Comparison of ENCODE assay signal across 1 cellular context in the genomic region with DNA sequence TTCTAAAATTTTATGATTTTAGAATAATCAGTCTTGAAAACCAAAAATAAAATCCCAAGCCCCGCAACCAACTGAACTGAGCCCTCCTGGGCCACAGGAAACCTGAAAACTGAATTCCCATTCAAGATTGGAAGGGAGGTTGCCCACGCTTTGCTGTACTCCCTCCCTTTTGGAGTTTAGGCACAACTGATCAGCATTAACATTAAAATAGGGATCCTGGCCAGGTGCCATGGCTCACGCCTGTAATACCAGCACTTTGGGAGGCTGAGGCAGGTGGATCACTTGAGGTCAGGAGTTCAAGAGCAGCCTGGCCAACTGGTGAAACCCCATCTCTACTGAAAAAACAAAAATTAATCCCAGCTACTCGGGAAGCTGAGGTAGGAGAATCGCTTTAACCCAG.
TF ChIP-seq lines count a peak whose summit lies in the region.

No MANE protein-coding gene starts in this region.

TF ChIP-seq in GM23338, 12 proteins besides CTCF, POLR2A, EP300 and RAD21 (continued from another document):
- TF ChIP-seq, protein P1, sequence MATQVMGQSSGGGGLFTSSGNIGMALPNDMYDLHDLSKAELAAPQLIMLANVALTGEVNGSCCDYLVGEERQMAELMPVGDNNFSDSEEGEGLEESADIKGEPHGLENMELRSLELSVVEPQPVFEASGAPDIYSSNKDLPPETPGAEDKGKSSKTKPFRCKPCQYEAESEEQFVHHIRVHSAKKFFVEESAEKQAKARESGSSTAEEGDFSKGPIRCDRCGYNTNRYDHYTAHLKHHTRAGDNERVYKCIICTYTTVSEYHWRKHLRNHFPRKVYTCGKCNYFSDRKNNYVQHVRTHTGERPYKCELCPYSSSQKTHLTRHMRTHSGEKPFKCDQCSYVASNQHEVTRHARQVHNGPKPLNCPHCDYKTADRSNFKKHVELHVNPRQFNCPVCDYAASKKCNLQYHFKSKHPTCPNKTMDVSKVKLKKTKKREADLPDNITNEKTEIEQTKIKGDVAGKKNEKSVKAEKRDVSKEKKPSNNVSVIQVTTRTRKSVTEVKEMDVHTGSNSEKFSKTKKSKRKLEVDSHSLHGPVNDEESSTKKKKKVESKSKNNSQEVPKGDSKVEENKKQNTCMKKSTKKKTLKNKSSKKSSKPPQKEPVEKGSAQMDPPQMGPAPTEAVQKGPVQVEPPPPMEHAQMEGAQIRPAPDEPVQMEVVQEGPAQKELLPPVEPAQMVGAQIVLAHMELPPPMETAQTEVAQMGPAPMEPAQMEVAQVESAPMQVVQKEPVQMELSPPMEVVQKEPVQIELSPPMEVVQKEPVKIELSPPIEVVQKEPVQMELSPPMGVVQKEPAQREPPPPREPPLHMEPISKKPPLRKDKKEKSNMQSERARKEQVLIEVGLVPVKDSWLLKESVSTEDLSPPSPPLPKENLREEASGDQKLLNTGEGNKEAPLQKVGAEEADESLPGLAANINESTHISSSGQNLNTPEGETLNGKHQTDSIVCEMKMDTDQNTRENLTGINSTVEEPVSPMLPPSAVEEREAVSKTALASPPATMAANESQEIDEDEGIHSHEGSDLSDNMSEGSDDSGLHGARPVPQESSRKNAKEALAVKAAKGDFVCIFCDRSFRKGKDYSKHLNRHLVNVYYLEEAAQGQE (IDR thresholded peaks at IDR 0.05; ENCODE audit: unreplicated experiment): no peak
- TF ChIP-seq ZNF331 (CRISPR knock-in tag; IDR thresholded peaks at IDR 0.05; ENCODE audit: low read depth) (no peak), CREB1 (CRISPR knock-in tag; IDR thresholded peaks at IDR 0.05; ENCODE audit: low read depth) (no peak), JUNB (IDR thresholded peaks at IDR 0.05; ENCODE audit: unreplicated experiment) (no peak), EZH2phosphoT487 (IDR thresholded peaks at IDR 0.05; ENCODE audit: unreplicated experiment) (no peak), EZH2 (IDR thresholded peaks at IDR 0.05; ENCODE audit: low read depth, unreplicated experiment) (no peak), POLR2AphosphoS5 (IDR thresholded peaks at IDR 0.05; ENCODE audit: low read depth) (no peak), STAT1 (IDR thresholded peaks at IDR 0.05; ENCODE audit: unreplicated experiment) (no peak)
- TF ChIP-seq, protein P2, sequence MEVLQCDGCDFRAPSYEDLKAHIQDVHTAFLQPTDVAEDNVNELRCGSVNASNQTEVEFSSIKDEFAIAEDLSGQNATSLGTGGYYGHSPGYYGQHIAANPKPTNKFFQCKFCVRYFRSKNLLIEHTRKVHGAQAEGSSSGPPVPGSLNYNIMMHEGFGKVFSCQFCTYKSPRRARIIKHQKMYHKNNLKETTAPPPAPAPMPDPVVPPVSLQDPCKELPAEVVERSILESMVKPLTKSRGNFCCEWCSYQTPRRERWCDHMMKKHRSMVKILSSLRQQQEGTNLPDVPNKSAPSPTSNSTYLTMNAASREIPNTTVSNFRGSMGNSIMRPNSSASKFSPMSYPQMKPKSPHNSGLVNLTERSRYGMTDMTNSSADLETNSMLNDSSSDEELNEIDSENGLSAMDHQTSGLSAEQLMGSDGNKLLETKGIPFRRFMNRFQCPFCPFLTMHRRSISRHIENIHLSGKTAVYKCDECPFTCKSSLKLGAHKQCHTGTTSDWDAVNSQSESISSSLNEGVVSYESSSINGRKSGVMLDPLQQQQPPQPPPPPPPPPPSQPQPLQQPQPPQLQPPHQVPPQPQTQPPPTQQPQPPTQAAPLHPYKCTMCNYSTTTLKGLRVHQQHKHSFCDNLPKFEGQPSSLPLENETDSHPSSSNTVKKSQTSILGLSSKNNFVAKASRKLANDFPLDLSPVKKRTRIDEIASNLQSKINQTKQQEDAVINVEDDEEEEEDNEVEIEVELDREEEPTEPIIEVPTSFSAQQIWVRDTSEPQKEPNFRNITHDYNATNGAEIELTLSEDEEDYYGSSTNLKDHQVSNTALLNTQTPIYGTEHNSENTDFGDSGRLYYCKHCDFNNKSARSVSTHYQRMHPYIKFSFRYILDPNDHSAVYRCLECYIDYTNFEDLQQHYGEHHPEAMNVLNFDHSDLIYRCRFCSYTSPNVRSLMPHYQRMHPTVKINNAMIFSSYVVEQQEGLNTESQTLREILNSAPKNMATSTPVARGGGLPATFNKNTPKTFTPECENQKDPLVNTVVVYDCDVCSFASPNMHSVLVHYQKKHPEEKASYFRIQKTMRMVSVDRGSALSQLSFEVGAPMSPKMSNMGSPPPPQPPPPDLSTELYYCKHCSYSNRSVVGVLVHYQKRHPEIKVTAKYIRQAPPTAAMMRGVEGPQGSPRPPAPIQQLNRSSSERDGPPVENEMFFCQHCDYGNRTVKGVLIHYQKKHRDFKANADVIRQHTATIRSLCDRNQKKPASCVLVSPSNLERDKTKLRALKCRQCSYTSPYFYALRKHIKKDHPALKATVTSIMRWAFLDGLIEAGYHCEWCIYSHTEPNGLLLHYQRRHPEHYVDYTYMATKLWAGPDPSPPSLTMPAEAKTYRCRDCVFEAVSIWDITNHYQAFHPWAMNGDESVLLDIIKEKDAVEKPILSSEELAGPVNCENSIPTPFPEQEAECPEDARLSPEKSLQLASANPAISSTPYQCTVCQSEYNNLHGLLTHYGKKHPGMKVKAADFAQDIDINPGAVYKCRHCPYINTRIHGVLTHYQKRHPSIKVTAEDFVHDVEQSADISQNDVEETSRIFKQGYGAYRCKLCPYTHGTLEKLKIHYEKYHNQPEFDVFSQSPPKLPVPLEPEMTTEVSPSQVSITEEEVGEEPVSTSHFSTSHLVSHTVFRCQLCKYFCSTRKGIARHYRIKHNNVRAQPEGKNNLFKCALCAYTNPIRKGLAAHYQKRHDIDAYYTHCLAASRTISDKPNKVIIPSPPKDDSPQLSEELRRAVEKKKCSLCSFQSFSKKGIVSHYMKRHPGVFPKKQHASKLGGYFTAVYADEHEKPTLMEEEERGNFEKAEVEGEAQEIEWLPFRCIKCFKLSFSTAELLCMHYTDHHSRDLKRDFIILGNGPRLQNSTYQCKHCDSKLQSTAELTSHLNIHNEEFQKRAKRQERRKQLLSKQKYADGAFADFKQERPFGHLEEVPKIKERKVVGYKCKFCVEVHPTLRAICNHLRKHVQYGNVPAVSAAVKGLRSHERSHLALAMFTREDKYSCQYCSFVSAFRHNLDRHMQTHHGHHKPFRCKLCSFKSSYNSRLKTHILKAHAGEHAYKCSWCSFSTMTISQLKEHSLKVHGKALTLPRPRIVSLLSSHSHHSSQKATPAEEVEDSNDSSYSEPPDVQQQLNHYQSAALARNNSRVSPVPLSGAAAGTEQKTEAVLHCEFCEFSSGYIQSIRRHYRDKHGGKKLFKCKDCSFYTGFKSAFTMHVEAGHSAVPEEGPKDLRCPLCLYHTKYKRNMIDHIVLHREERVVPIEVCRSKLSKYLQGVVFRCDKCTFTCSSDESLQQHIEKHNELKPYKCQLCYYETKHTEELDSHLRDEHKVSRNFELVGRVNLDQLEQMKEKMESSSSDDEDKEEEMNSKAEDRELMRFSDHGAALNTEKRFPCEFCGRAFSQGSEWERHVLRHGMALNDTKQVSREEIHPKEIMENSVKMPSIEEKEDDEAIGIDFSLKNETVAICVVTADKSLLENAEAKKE (CRISPR knock-in tag; IDR thresholded peaks at IDR 0.05): no peak
TF ChIP-seq in GM23338: peak in this region for 0.
